Comparison of ENCODE assay signal across 8 cellular contexts in the genomic region with DNA sequence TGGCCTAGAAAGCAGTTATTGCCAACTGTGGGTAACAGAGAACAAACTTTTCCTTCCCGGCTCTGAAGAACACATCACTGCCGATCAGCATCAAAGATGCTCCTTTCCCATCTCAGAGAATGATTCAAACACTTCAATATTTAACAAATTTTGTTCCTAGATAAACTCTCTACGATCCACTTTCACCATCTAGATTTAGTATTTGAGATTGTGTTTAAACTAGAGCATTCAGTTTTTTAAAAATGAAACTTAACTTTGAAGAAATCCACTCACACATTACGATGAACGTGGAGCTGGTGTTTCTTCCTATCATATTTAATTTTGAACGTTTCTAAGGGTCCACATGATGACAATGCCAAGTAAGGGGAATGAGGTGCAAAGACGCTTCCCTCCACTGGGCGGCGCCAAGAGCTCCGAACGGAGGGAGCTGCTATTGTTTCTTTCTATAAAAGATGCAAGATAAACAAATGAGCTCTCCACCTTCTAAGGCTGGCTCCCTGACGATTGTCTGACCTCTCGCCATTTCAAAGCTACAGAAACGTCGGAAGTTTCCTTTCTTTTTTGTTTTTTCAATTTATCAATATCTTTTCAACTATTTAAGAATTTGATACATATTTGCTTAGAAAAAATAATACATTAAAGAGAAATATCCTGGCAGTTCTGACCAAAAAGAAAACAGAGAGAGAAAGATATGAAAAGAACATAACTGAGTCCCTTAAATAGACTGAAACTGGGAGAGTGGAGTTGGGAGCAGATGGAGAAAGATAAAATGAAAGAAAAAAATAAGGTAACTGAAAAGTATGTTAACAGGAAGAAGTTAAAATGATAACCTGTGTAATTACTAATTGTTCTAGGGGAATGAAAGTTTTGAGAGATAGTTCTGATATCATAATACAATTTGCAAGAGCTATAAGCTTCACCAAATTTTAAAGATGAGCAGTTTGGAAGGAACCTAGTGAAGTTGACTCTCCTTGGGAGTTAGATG. TPM values are rescaled to one million over a fixed set of nuclear protein-coding genes. Genes with fewer than 3 reads are reported as not detected.
DNase-seq lines count a peak whose midpoint lies in the region; ATAC-seq, FAIRE-seq and TF ChIP-seq lines count a peak whose summit lies in the region.

No MANE protein-coding gene starts in this region.

- H2AFZ ChIP-seq in Karpas-422 (ENCODE audit: low read length) (no peak overlapping the region), keratinocyte (ENCODE audit: control insufficient read depth, low read length) (no peak overlapping the region)

- H3K4me1 ChIP-seq in Karpas-422 (ENCODE audit: low read length) (no peaks in the 10 kb centered on the region), ascending aorta (peaks cover 8 to 24% of the 10 kb centered on the region in 2 donors), keratinocyte (ENCODE audit: control insufficient read depth, extremely low read depth, insufficient read depth, low read length) (peaks cover 8% of the 10 kb centered on the region)

- peak; percentile 74 for FAIRE-seq in keratinocyte (lab: Jason Lieb, UNC)

- H3K36me3 ChIP-seq in Karpas-422 (ENCODE audit: insufficient read depth, low read length) (no peaks in the 10 kb centered on the region), ascending aorta (no peaks in the 10 kb centered on the region), keratinocyte (ENCODE audit: control insufficient read depth in 2 of 2, extremely low read depth in 1 of 2, insufficient read depth in 2 of 2, low read length in 2 of 2) (no peaks in the 10 kb centered on the region)

- H3K4me1 Mint-ChIP-seq in stimulated activated naive CD8-positive, alpha-beta T cell treated with anti-CD3 and anti-CD28 coated beads, Interleukin-15, amount 100 ng/mL, for 72 hours, result peaks cover 81% of the 10 kb centered on the region

- ATAC-seq in GM19467 (IDR thresholded peaks at IDR 0.05; ENCODE audit: unreplicated experiment), result peak; percentile 55
- peak; percentile 52 for ATAC-seq in stimulated activated naive CD8-positive, alpha-beta T cell treated with anti-CD3 and anti-CD28 coated beads, Interleukin-15, amount 100 ng/mL, for 72 hours

- H3K4me3 ChIP-seq in Karpas-422 (ENCODE audit: low read length) (no peak overlapping the region), ascending aorta (no peak overlapping the region), keratinocyte (ENCODE audit: control insufficient read depth in 2 of 3, extremely low read depth in 1 of 3, insufficient read depth in 2 of 3, low read depth in 1 of 3, low read length in 3 of 3) (no peak overlapping the region)

- H3K4me3 Mint-ChIP-seq in stimulated activated naive CD8-positive, alpha-beta T cell treated with anti-CD3 and anti-CD28 coated beads, Interleukin-15, amount 100 ng/mL, for 72 hours, result no peak overlapping the region

- intact Hi-C loops in ascending aorta (cut with DNase I), result no loop called here

- TF ChIP-seq CTCF in ascending aorta (IDR thresholded peaks at IDR 0.05), result peak in 2 of 3 experiments; percentile 29 to 45
- peak; percentile 80 to 88 (median 88) for TF ChIP-seq CTCF in keratinocyte (optimal IDR thresholded peaks at IDR 0.05 in 1 of 3, IDR thresholded peaks at IDR 0.05 in 1 of 3, conservative IDR thresholded peaks at IDR 0.05 in 1 of 3; ENCODE audit: extremely low read depth in 1 of 3, insufficient read depth in 2 of 3, low read length in 3 of 3)

- no peak overlapping the region for H3K27ac Mint-ChIP-seq in stimulated activated naive CD8-positive, alpha-beta T cell treated with anti-CD3 and anti-CD28 coated beads, Interleukin-15, amount 100 ng/mL, for 72 hours

- DNase-seq in DMS 273 (lab: John Stamatoyannopoulos, UW; ENCODE audit: unreplicated experiment) (peak; percentile 90), Karpas-422 (peak; percentile 86), OCI-M1 (lab: John Stamatoyannopoulos, UW) (peak; percentile 93), ascending aorta (ENCODE audit: low spot score in 2 of 2) (no peak), keratinocyte (ENCODE audit: low read depth, low spot score) (no peak), NCI-H524 treated with DMSO at 0.1 percent for 48 hours (lab: John Stamatoyannopoulos, UW) (no peak)
- DNase-seq in stimulated activated naive CD8-positive, alpha-beta T cell treated with anti-CD3 and anti-CD28 coated beads, Interleukin-15, amount 100 ng/mL, for 72 hours, result peak; percentile 58 to 64

- peaks cover 2% of the 10 kb centered on the region for H3K9me1 ChIP-seq in keratinocyte (ENCODE audit: control insufficient read depth, extremely low read depth, insufficient read depth, low read length)

- no peak overlapping the region for H3K27ac ChIP-seq in Karpas-422 (ENCODE audit: low read length)
- no peak overlapping the region for H3K27ac ChIP-seq in ascending aorta
- no peak overlapping the region for H3K27ac ChIP-seq in keratinocyte (ENCODE audit: control insufficient read depth, insufficient read depth, low read length)

- H3K79me2 ChIP-seq in Karpas-422 (ENCODE audit: low read length) (no peaks in the 10 kb centered on the region), keratinocyte (ENCODE audit: control insufficient read depth, insufficient read depth, low read length) (no peaks in the 10 kb centered on the region)

- H3K4me2 ChIP-seq in Karpas-422 (ENCODE audit: low read depth, low read length, poor library complexity, severe bottlenecking) (no peak overlapping the region), keratinocyte (ENCODE audit: control insufficient read depth, extremely low read depth, insufficient read depth, low read depth, low read length) (no peak overlapping the region)

- H3K9ac ChIP-seq in Karpas-422 (ENCODE audit: low read length), result no peak overlapping the region
- no peak overlapping the region for H3K9ac ChIP-seq in keratinocyte (ENCODE audit: control insufficient read depth, extremely low read depth, insufficient read depth, low read length)

- H4K20me1 ChIP-seq in Karpas-422 (ENCODE audit: insufficient read depth, low read depth, low read length) (no peaks in the 10 kb centered on the region), keratinocyte (ENCODE audit: control insufficient read depth, extremely low read depth, insufficient read depth, low read length) (peaks cover 3% of the 10 kb centered on the region)

- H3K9me3 Mint-ChIP-seq in stimulated activated naive CD8-positive, alpha-beta T cell treated with anti-CD3 and anti-CD28 coated beads, Interleukin-15, amount 100 ng/mL, for 72 hours, result peaks cover 5 to 10% of the 10 kb centered on the region in 2 donors

- no peaks in the 10 kb centered on the region for H3K27me3 ChIP-seq in Karpas-422 (ENCODE audit: low read length)
- peaks cover 46% of the 10 kb centered on the region for H3K27me3 ChIP-seq in ascending aorta
- peaks cover 90% of the 10 kb centered on the region for H3K27me3 ChIP-seq in keratinocyte (ENCODE audit: control insufficient read depth, extremely low read depth, insufficient read depth, low read length)

- dilution Hi-C loops in keratinocyte (cut with MboI; ENCODE audit: extremely low pct_ligation_motif_present, low sequenced_read_pairs), result no loop called here

- H3K9me3 ChIP-seq in Karpas-422 (ENCODE audit: low read length), result no peaks in the 10 kb centered on the region
- peaks cover 0 to 6% of the 10 kb centered on the region in 2 donors for H3K9me3 ChIP-seq in ascending aorta
- H3K9me3 ChIP-seq in keratinocyte (ENCODE audit: control insufficient read depth, low read depth, low read length), result peaks cover 12% of the 10 kb centered on the region

- no peaks in the 10 kb centered on the region for H3K9me2 ChIP-seq in Karpas-422 (replicated peaks; ENCODE audit: insufficient read depth, low read length)

- H3K27me3 Mint-ChIP-seq in stimulated activated naive CD8-positive, alpha-beta T cell treated with anti-CD3 and anti-CD28 coated beads, Interleukin-15, amount 100 ng/mL, for 72 hours, result peaks cover 100% of the 10 kb centered on the region

RNA-seq across cellular contexts. Expression of gene BARHL2, which starts 4.4 kb away (rescaled TPM):
- not detected in 2 replicates for total RNA-seq in Karpas-422 (2014; rRNA removed; shearing (Covaris generic); ENCODE audit: low replicate concordance)
- not detected for total RNA-seq in ascending aorta
- not detected in 3 replicates for polyA plus RNA-seq in keratinocyte
- not detected for polyA plus RNA-seq in keratinocyte (2011; ENCODE audit: low read depth)
- polyA plus RNA-seq in keratinocyte (2011; cell fraction: cytosol; rRNA removed), result not detected in 2 replicates
- not detected in 2 replicates for polyA plus RNA-seq in keratinocyte (2011; cell fraction: nucleus; rRNA removed)
- not detected in 2 replicates for polyA plus RNA-seq in keratinocyte (2012; ENCODE audit: low replicate concordance)
- polyA minus RNA-seq in keratinocyte, result not detected in 3 replicates
- not detected for polyA minus RNA-seq in keratinocyte (2011; cell fraction: cytosol; rRNA and poly(A)+ RNA removed)
- not detected in 2 replicates for polyA minus RNA-seq in keratinocyte (2011; cell fraction: nucleus; rRNA and poly(A)+ RNA removed)

Comparison
In these comparisons a context has a peak if more than half of its experiments do, and no peak if none do; other contexts are left out.
1. DNase-seq: peak in DMS 273 (single experiment), Karpas-422 (single experiment), OCI-M1 (single experiment) and stimulated activated naive CD8-positive, alpha-beta T cell treated with anti-CD3 and anti-CD28 coated beads, Interleukin-15, amount 100 ng/mL, for 72 hours (2 of 2); none in ascending aorta (0 of 2), keratinocyte (single experiment) and NCI-H524 treated with DMSO at 0.1 percent for 48 hours (single experiment).